In genomic region chr14:92922883-92923743, GRCh38 we compare ENCODE assay signal across 1 cellular context.
TF ChIP-seq lines count a peak whose summit lies in the region.

TSS of gene CHGA (plus strand) at chr14:92923150. CDS start at chr14:92923360, 210 bp downstream.

TF ChIP-seq in GM23338, 12 proteins besides CTCF, POLR2A, EP300 and RAD21 (continued from another document):
- no peak for TF ChIP-seq ZNF462 (CRISPR knock-in tag; IDR thresholded peaks at IDR 0.05)
- TF ChIP-seq POLR2AphosphoS5 (IDR thresholded peaks at IDR 0.05; ENCODE audit: low read depth), result peak; percentile 49; the same call in 1 of the 2 replicates
- no peak for TF ChIP-seq ZNF331 (CRISPR knock-in tag; IDR thresholded peaks at IDR 0.05; ENCODE audit: low read depth)
- TF ChIP-seq ZNF114 (CRISPR knock-in tag; IDR thresholded peaks at IDR 0.05), result peak; percentile 82; the same call in 1 of the 2 replicates
- TF ChIP-seq CREB1 (CRISPR knock-in tag; IDR thresholded peaks at IDR 0.05; ENCODE audit: low read depth), result peak; percentile 88
